Comparison of ENCODE assay signal across 14 cellular contexts in the genomic region with DNA sequence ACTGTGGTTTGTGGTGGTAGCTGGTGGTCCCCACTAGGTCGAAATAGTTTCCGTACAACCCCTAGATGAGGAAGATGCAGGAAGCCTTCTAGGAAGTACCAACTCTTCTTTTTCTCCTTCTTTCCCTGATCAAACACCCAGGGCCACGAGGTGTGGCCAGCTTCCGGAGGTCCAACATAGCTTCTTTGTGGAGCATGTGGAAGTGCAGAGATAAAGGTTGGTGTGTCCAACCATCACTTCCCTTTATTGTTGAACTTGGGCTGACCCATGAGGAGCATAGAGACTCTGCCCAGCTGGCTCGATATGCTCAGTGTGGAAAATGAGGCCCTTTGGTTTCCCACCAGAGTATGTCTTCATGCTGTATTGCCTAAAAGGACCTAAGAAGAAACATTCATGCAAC.
"Had no signal": no experiment of that assay in that cellular context is flagged by ENCODE, and none has a peak within 500 bp of the region (broad histone marks: within the 10 kb centered on the region; RNA-seq: fewer than 3 reads in every experiment).

No MANE protein-coding gene starts in this region.

- H3K4me3 ChIP-seq: gastrocnemius medialis, skin epidermis, stomach, uterus had no signal

- H3K4me1 ChIP-seq: gastrocnemius medialis, stomach, uterus had no signal

- DNase-seq: activated B cell treated with CpG ODN at 0.5 μM for 24 hours; activated CD4-positive, alpha-beta T cell treated with anti-CD3 and anti-CD28 coated beads, Interleukin-2, amount 10 ng/mL, durations not matched to agents 7 days and 5 days; activated naive CD4-positive, alpha-beta T cell treated with anti-CD3 and anti-CD28 coated beads, Interleukin-2, amount 50 U/mL, for 16 hours; activated T-cell treated with anti-CD3 and anti-CD28 coated beads, Interleukin-2, amount 50 U/mL, for 1 hour; amygdala; brain microvascular endothelial cell; effector memory CD8-positive, alpha-beta T cell; gastrocnemius medialis; naive thymus-derived CD8-positive, alpha-beta T cell; stomach; T-helper 9 cell; uterus had no signal

- H3K27ac ChIP-seq: brain microvascular endothelial cell, epithelial cell of prostate, gastrocnemius medialis, skin epidermis, stomach, uterus had no signal

- H3K27me3 ChIP-seq: brain microvascular endothelial cell, uterus had no signal

- H3K9me3 ChIP-seq: gastrocnemius medialis, stomach, uterus had no signal

- H3K36me3 ChIP-seq: brain microvascular endothelial cell, gastrocnemius medialis, stomach, uterus had no signal

- ATAC-seq: effector memory CD8-positive, alpha-beta T cell; gastrocnemius medialis; naive thymus-derived CD8-positive, alpha-beta T cell had no signal
